In genomic region chr2:15665943-15666460, GRCh38 we compare ENCODE assay signal across 21 cellular contexts.
"Had no signal": no experiment of that assay in that cellular context is flagged by ENCODE, and none has a peak within 500 bp of the region (broad histone marks: within the 10 kb centered on the region; RNA-seq: fewer than 3 reads in every experiment).

No MANE protein-coding gene starts in this region.

- H3K27me3 ChIP-seq: colonic mucosa, esophagus squamous epithelium, heart left ventricle, hepatocyte, left lung had no signal

- H2AFZ ChIP-seq: hepatocyte had no signal

- H3K27ac ChIP-seq: colonic mucosa, epithelial cell of prostate, esophagus squamous epithelium, gastroesophageal sphincter, heart left ventricle, hepatocyte, left lung, lower lobe of right lung had no signal

- H3K9me3 ChIP-seq: colonic mucosa, esophagus squamous epithelium, left lung, lower lobe of right lung, mucosa of descending colon had no signal

- H3K4me1 ChIP-seq: colonic mucosa, gastroesophageal sphincter, left lung, lower lobe of right lung had no signal

- H3K4me3 ChIP-seq: colonic mucosa, esophagus squamous epithelium, gastroesophageal sphincter, heart left ventricle, hepatocyte, left lung, lower lobe of right lung, mucosa of descending colon had no signal

- ATAC-seq: effector memory CD8-positive, alpha-beta T cell; esophagus mucosa; gastroesophageal sphincter; heart left ventricle; left lung; left ventricle myocardium superior; lower lobe of right lung had no signal

- DNase-seq: cortex of kidney; effector CD8-positive, alpha-beta T cell; effector memory CD8-positive, alpha-beta T cell; erythroblast; esophagus squamous epithelium; foreskin fibroblast; heart left ventricle; hypothalamus; immature natural killer cell; islet precursor cell; kidney; left ventricle myocardium superior; lower lobe of right lung; mesenchymal stem cell had no signal

- H3K79me2 ChIP-seq: hepatocyte had no signal

- H3K36me3 ChIP-seq: colonic mucosa, esophagus squamous epithelium, gastroesophageal sphincter, heart left ventricle, left lung, lower lobe of right lung had no signal

- H3K4me2 ChIP-seq: hepatocyte had no signal
